20 cellular contexts compared by ENCODE assay signal in the genomic region with DNA sequence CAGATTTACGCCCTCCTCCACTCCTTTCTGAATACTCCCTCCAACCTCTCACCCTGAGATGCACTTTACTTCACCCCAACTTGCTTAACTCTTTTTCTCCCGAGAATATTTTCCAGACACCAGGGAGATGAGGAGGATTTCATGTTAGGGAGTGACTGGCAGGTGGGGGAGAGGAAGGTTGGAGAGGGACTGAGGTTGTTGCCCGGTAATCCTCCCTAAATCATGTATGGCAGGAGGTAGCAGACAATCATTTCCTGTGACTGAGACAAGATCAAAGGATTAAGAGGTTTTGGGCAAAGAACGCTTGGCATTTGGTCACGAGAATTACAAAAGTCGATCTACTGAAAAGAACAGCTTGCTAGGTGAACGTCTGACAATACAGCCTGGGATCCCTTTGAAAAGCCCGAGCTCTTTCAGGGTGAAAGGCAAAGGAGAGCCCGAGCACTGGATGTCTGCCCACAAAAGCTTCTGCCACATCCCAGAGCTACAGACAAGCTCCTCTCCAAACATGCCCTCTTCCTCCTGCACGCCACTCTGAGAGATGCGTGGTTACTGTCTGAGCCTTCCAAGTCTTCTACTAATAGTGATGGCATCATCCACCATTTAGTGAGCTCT.
DNase-seq lines count a peak whose midpoint lies in the region; ATAC-seq and TF ChIP-seq lines count a peak whose summit lies in the region.
"Had no signal": no experiment of that assay in that cellular context is flagged by ENCODE, and none has a peak within 500 bp of the region (broad histone marks: within the 10 kb centered on the region; RNA-seq: fewer than 3 reads in every experiment).

No MANE protein-coding gene starts in this region.

- no peaks in the 10 kb centered on the region for H3K4me1 ChIP-seq in gastroesophageal sphincter
- H3K4me1 ChIP-seq: Caco-2, HAP-1 had no signal

- ATAC-seq in gastroesophageal sphincter (no peak), HG03108 (IDR thresholded peaks at IDR 0.05; ENCODE audit: unreplicated experiment) (no peak)

- H3K36me3 ChIP-seq in gastroesophageal sphincter: no peaks in the 10 kb centered on the region
- H3K36me3 ChIP-seq: HAP-1 had no signal

- no peak for TF ChIP-seq POLR2A in gastroesophageal sphincter (IDR thresholded peaks at IDR 0.05)

- peaks cover 29% of the 10 kb centered on the region for H3K4me1 Mint-ChIP-seq in nephron progenitor cell

- H3K36me3 Mint-ChIP-seq in nephron progenitor cell (ENCODE audit: low read depth): no peaks in the 10 kb centered on the region
- H3K36me3 Mint-ChIP-seq: CD4-positive, CD25-positive, alpha-beta regulatory T cell had no signal

- TF ChIP-seq EP300 in gastroesophageal sphincter (IDR thresholded peaks at IDR 0.05): no peak

- H3K4me3 ChIP-seq in gastroesophageal sphincter: no peak overlapping the region
- H3K4me3 ChIP-seq: HAP-1 had no signal

- no peak overlapping the region for H3K27ac ChIP-seq in gastroesophageal sphincter

- H3K27ac Mint-ChIP-seq in nephron progenitor cell: peak overlapping the region; percentile 77

- peaks cover 15% of the 10 kb centered on the region for H3K27me3 ChIP-seq in gastroesophageal sphincter

- H3K27me3 Mint-ChIP-seq in nephron progenitor cell (ENCODE audit: low read depth, poor library complexity): no peaks in the 10 kb centered on the region

- H3K9me3 ChIP-seq in gastroesophageal sphincter: peaks cover 0 to 3% (median 0%) of the 10 kb centered on the region in 3 donors
- H3K9me3 ChIP-seq: Caco-2, HAP-1 had no signal

- TF ChIP-seq CTCF in nephron progenitor cell (IDR thresholded peaks at IDR 0.05) (no peak), gastroesophageal sphincter (IDR thresholded peaks at IDR 0.05) (no peak)

- DNase-seq in D341Med (ENCODE audit: low spot score) (peak; percentile 33), NCI-H82 (lab: John Stamatoyannopoulos, UW) (peak; percentile 90), cerebellar cortex (ENCODE audit: low spot score) (peak; percentile 67), nephron progenitor cell (no peak)
- no peak for DNase-seq in activated CD4-positive, alpha-beta T cell treated with anti-CD3 and anti-CD28 coated beads for 48 hours
- DNase-seq: ACHN; AML-193; Caco-2; CD4-positive, CD25-positive, alpha-beta regulatory T cell; IMR-90; NCI-H1105 treated with DMSO at 0.1 percent for 48 hours; NCI-H1694 treated with DMSO at 0.1 percent for 48 hours; NCI-H2107; NCI-H2227 treated with DMSO at 0.1 percent for 48 hours; NCI-H69; OCI-M1; SHP77 treated with DMSO at 0.1 percent for 48 hours had no signal

- H3K9me3 Mint-ChIP-seq in nephron progenitor cell: no peaks in the 10 kb centered on the region
- H3K9me3 Mint-ChIP-seq: CD4-positive, CD25-positive, alpha-beta regulatory T cell had no signal

- WGBS in gastroesophageal sphincter (ENCODE audit: low coverage in 1 of 2), 2 donors: 72 to 90% methylated on average over 2 to 10 of the region's 11 CpGs

- peak overlapping the region; percentile 6 for H3K4me3 Mint-ChIP-seq in nephron progenitor cell
- H3K4me3 Mint-ChIP-seq: CD4-positive, CD25-positive, alpha-beta regulatory T cell had no signal

Comparison
In these comparisons a context has a peak if more than half of its experiments do, and no peak if none do; other contexts are left out.
1. DNase-seq: peak in D341Med (single experiment), NCI-H82 (single experiment) and cerebellar cortex (single experiment); none in nephron progenitor cell (single experiment) and activated CD4-positive, alpha-beta T cell treated with anti-CD3 and anti-CD28 coated beads for 48 hours (single experiment).